ENCODE assay signal across 8 cellular contexts in genomic region chr19:7098701-7099596, GRCh38. TPM values are rescaled to one million over a fixed set of nuclear protein-coding genes. Genes with fewer than 3 reads are reported as not detected.
DNase-seq lines count a peak whose midpoint lies in the region; ATAC-seq and TF ChIP-seq lines count a peak whose summit lies in the region.

No MANE protein-coding gene starts in this region.

- H3K27ac ChIP-seq in left ventricle myocardium inferior (replicated peaks), result peak overlapping the region; percentile 91
- H3K27ac ChIP-seq in upper lobe of right lung, result peak overlapping the region; percentile 91

- H3K4me3 Mint-ChIP-seq in T-helper 1 cell treated with Interleukin-12 subunit alpha and Interleukin-12 subunit beta and Interleukin-4 antibody, amounts not matched to agents 30 μg/mL and 1 μg/mL, for 36 hours, result peak overlapping the region; percentile 85
- H3K4me3 Mint-ChIP-seq in progenitor cell of endocrine pancreas (ENCODE audit: low read depth), result peak overlapping the region; percentile 91

- peaks cover 39% of the 10 kb centered on the region for H3K9me3 ChIP-seq in left ventricle myocardium inferior (replicated peaks)
- H3K9me3 ChIP-seq in upper lobe of right lung, result no peaks in the 10 kb centered on the region

- peak; percentile 73 for TF ChIP-seq POLR2A in GM15510 (IDR thresholded peaks at IDR 0.05; ENCODE audit: borderline replicate concordance, extremely low read depth, insufficient read length)

- peaks cover 4% of the 10 kb centered on the region for H3K27me3 Mint-ChIP-seq in T-helper 1 cell treated with Interleukin-12 subunit alpha and Interleukin-12 subunit beta and Interleukin-4 antibody, amounts not matched to agents 30 μg/mL and 1 μg/mL, for 36 hours (ENCODE audit: low read depth)
- no peaks in the 10 kb centered on the region for H3K27me3 Mint-ChIP-seq in progenitor cell of endocrine pancreas

- intact Hi-C loops in left ventricle myocardium inferior (cut with micrococcal nuclease), result no loop called here
- intact Hi-C loops in upper lobe of right lung (cut with DNase I), result no loop called here

- H3K36me3 ChIP-seq in left ventricle myocardium inferior, result peaks cover 13% of the 10 kb centered on the region
- no peaks in the 10 kb centered on the region for H3K36me3 ChIP-seq in upper lobe of right lung

- H3K27me3 ChIP-seq in left ventricle myocardium inferior (ENCODE audit: low read depth) (no peaks in the 10 kb centered on the region), upper lobe of right lung (no peaks in the 10 kb centered on the region)

- peaks cover 28% of the 10 kb centered on the region for H3K9me3 Mint-ChIP-seq in T-helper 1 cell treated with Interleukin-12 subunit alpha and Interleukin-12 subunit beta and Interleukin-4 antibody, amounts not matched to agents 30 μg/mL and 1 μg/mL, for 36 hours
- H3K9me3 Mint-ChIP-seq in progenitor cell of endocrine pancreas (ENCODE audit: low read depth), result peaks cover 24% of the 10 kb centered on the region

- H3K4me1 Mint-ChIP-seq in T-helper 1 cell treated with Interleukin-12 subunit alpha and Interleukin-12 subunit beta and Interleukin-4 antibody, amounts not matched to agents 30 μg/mL and 1 μg/mL, for 36 hours (ENCODE audit: low read depth), result peaks cover 13% of the 10 kb centered on the region
- H3K4me1 Mint-ChIP-seq in progenitor cell of endocrine pancreas (ENCODE audit: low read depth), result peaks cover 30% of the 10 kb centered on the region

- H3K4me3 ChIP-seq in left ventricle myocardium inferior (peak overlapping the region; percentile 69), upper lobe of right lung (peak overlapping the region; percentile 66)

- TF ChIP-seq CTCF in left ventricle myocardium inferior (IDR thresholded peaks at IDR 0.05; ENCODE audit: borderline replicate concordance) (no peak), progenitor cell of endocrine pancreas (IDR thresholded peaks at IDR 0.05; ENCODE audit: unreplicated experiment) (no peak), upper lobe of right lung (IDR thresholded peaks at IDR 0.05) (no peak)

- H3K4me1 ChIP-seq in left ventricle myocardium inferior (peaks cover 20% of the 10 kb centered on the region), upper lobe of right lung (no peaks in the 10 kb centered on the region)

- H3K27ac Mint-ChIP-seq in T-helper 1 cell treated with Interleukin-12 subunit alpha and Interleukin-12 subunit beta and Interleukin-4 antibody, amounts not matched to agents 30 μg/mL and 1 μg/mL, for 36 hours, result peak overlapping the region; percentile 85
- peak overlapping the region; percentile 96 for H3K27ac Mint-ChIP-seq in progenitor cell of endocrine pancreas

- peaks cover 7% of the 10 kb centered on the region for H3K36me3 Mint-ChIP-seq in T-helper 1 cell treated with Interleukin-12 subunit alpha and Interleukin-12 subunit beta and Interleukin-4 antibody, amounts not matched to agents 30 μg/mL and 1 μg/mL, for 36 hours (ENCODE audit: low read depth)
- peaks cover 23% of the 10 kb centered on the region for H3K36me3 Mint-ChIP-seq in progenitor cell of endocrine pancreas (ENCODE audit: insufficient read depth)

- DNase-seq in NCI-H146 treated with DMSO at 0.1 percent for 48 hours (lab: John Stamatoyannopoulos, UW; ENCODE audit: unreplicated experiment), result peak; percentile 82
- peak; percentile 57 to 95 (median 88) for DNase-seq in amygdala (lab: John Stamatoyannopoulos, UW)
- DNase-seq in left ventricle myocardium inferior, result peak; percentile 90
- DNase-seq in progenitor cell of endocrine pancreas (ENCODE audit: low spot score, unreplicated experiment), result peak; percentile 83
- DNase-seq in upper lobe of right lung, result peak; percentile 94

- ATAC-seq in HG02870 (IDR thresholded peaks at IDR 0.05; ENCODE audit: unreplicated experiment) (peak; percentile 68), upper lobe of right lung (peak; percentile 94)

RNA-seq across cellular contexts. Expression of gene ZNF557, which starts 29.4 kb away (rescaled TPM):
- 3.5 TPM for total RNA-seq in left ventricle myocardium inferior
- total RNA-seq in progenitor cell of endocrine pancreas, result 14.9 and 15.7 TPM in 2 replicates
- total RNA-seq in upper lobe of right lung, result 11.1 TPM

RNA-seq across cellular contexts. Expression of gene MBD3L3, which starts 40.5 kb away (rescaled TPM):
- total RNA-seq in left ventricle myocardium inferior (not detected), progenitor cell of endocrine pancreas (not detected in 2 replicates), upper lobe of right lung (not detected)

RNA-seq across cellular contexts. Expression of gene MBD3L2, which starts 49.8 kb away (rescaled TPM):
- total RNA-seq in left ventricle myocardium inferior (not detected), progenitor cell of endocrine pancreas (not detected in 2 replicates), upper lobe of right lung (not detected)

RNA-seq across cellular contexts. Expression of gene MBD3L4, which starts 59.0 kb away (rescaled TPM):
- not detected for total RNA-seq in left ventricle myocardium inferior
- not detected in 2 replicates for total RNA-seq in progenitor cell of endocrine pancreas
- not detected for total RNA-seq in upper lobe of right lung

Comparison
In these comparisons a context has a peak if more than half of its experiments do, and no peak if none do; other contexts are left out.
1. Peak in every context shown above with its lines: DNase-seq, ATAC-seq, H3K4me3 ChIP-seq and H3K27ac ChIP-seq.